13 cellular contexts compared by ENCODE assay signal in genomic region chr15:62503451-62503850, GRCh38.
DNase-seq lines count a peak whose midpoint lies in the region; ATAC-seq and TF ChIP-seq lines count a peak whose summit lies in the region.
"Had no signal": no experiment of that assay in that cellular context is flagged by ENCODE, and none has a peak within 500 bp of the region (broad histone marks: within the 10 kb centered on the region; RNA-seq: fewer than 3 reads in every experiment).

No MANE protein-coding gene starts in this region.

- H2AFZ ChIP-seq in hepatocyte: no peak overlapping the region

- H3K4me2 ChIP-seq in hepatocyte: no peak overlapping the region

- H3K36me3 Mint-ChIP-seq in WTC11: no peaks in the 10 kb centered on the region
- no peaks in the 10 kb centered on the region for H3K36me3 Mint-ChIP-seq in CD4-positive, alpha-beta memory T cell

- peak overlapping the region; percentile 57 for H3K27ac ChIP-seq in hepatocyte
- no peak overlapping the region for H3K27ac ChIP-seq in CD4-positive, alpha-beta memory T cell (ENCODE audit: low read depth, low read length)

- H3K79me2 ChIP-seq in hepatocyte: peaks cover 35% of the 10 kb centered on the region

- CTCF ChIA-PET in WTC11 (lab: Charles Lee): no interaction called here
- CTCF ChIA-PET in CD4-positive, alpha-beta memory T cell (lab: Charles Lee; ENCODE audit: partially characterized antibody): no interaction called here

- H3K27me3 ChIP-seq in hepatocyte: no peaks in the 10 kb centered on the region
- H3K27me3 ChIP-seq in CD4-positive, alpha-beta memory T cell (ENCODE audit: insufficient read depth, low read length): no peaks in the 10 kb centered on the region

- POLR2A ChIA-PET in WTC11 (lab: Charles Lee): no interaction called here
- POLR2A ChIA-PET in CD4-positive, alpha-beta memory T cell (lab: Charles Lee; ENCODE audit: partially characterized antibody): no interaction called here

- no peaks in the 10 kb centered on the region for H3K9me2 ChIP-seq in hepatocyte (replicated peaks; ENCODE audit: insufficient read depth)

- H3K9me3 Mint-ChIP-seq in WTC11: no peaks in the 10 kb centered on the region
- H3K9me3 Mint-ChIP-seq in CD4-positive, alpha-beta memory T cell: no peaks in the 10 kb centered on the region
- H3K9me3 Mint-ChIP-seq: activated B cell treated with CpG ODN at 0.5 μM for 24 hours; activated T-cell treated with anti-CD3 and anti-CD28 coated beads, Interleukin-2, amount 50 U/mL, for 4 hours; central memory CD8-positive, alpha-beta T cell had no signal

- H3K27ac Mint-ChIP-seq in WTC11: peak overlapping the region; percentile 18; the same call in 1 of the 2 replicates
- H3K27ac Mint-ChIP-seq in CD4-positive, alpha-beta memory T cell: no peak overlapping the region
- H3K27ac Mint-ChIP-seq: activated B cell treated with CpG ODN at 0.5 μM for 24 hours had no signal

- no peaks in the 10 kb centered on the region for H3K9me3 ChIP-seq in hepatocyte (ENCODE audit: low read depth)
- no peaks in the 10 kb centered on the region for H3K9me3 ChIP-seq in CD4-positive, alpha-beta memory T cell (ENCODE audit: control insufficient read depth in 1 of 2, low read length in 2 of 2)

- H4K20me1 ChIP-seq in hepatocyte (ENCODE audit: insufficient read depth, poor library complexity, severe bottlenecking): no peaks in the 10 kb centered on the region

- DNase-seq in A172 (ENCODE audit: low spot score): peak; percentile 15
- peak; percentile 61 for DNase-seq in GM04504 (ENCODE audit: low read depth)
- no peak for DNase-seq in WTC11 (ENCODE audit: low spot score)
- DNase-seq in hepatocyte (ENCODE audit: low spot score): peak; percentile 42
- no peak for DNase-seq in CD4-positive, alpha-beta memory T cell
- DNase-seq: activated B cell treated with CpG ODN at 0.5 μM for 24 hours; activated T-cell treated with anti-CD3 and anti-CD28 coated beads, Interleukin-2, amount 50 U/mL, for 4 hours; AML-193; NCI-H1417 treated with DMSO at 0.1 percent for 48 hours had no signal

- H3K4me1 ChIP-seq in hepatocyte (ENCODE audit: insufficient read depth): peaks cover 40% of the 10 kb centered on the region
- H3K4me1 ChIP-seq in CD4-positive, alpha-beta memory T cell (ENCODE audit: insufficient read depth, low read length): no peaks in the 10 kb centered on the region

- TF ChIP-seq CTCF in WTC11 (IDR thresholded peaks at IDR 0.05) (no peak), hepatocyte (IDR thresholded peaks at IDR 0.05; ENCODE audit: poor library complexity) (no peak)

- H3K4me3 Mint-ChIP-seq in WTC11: no peak overlapping the region
- H3K4me3 Mint-ChIP-seq in CD4-positive, alpha-beta memory T cell: no peak overlapping the region
- H3K4me3 Mint-ChIP-seq: activated B cell treated with CpG ODN at 0.5 μM for 24 hours; activated T-cell treated with anti-CD3 and anti-CD28 coated beads, Interleukin-2, amount 50 U/mL, for 4 hours; central memory CD8-positive, alpha-beta T cell had no signal

- no peaks in the 10 kb centered on the region for H3K36me3 ChIP-seq in hepatocyte (replicated peaks; ENCODE audit: insufficient read depth, low read depth)
- no peaks in the 10 kb centered on the region for H3K36me3 ChIP-seq in CD4-positive, alpha-beta memory T cell (ENCODE audit: insufficient read depth, low read length)

- H3K27me3 Mint-ChIP-seq in WTC11 (ENCODE audit: low read depth): no peaks in the 10 kb centered on the region
- H3K27me3 Mint-ChIP-seq in CD4-positive, alpha-beta memory T cell: peaks cover 5 to 9% of the 10 kb centered on the region in 2 donors

- peaks cover 39% of the 10 kb centered on the region for H3K4me1 Mint-ChIP-seq in WTC11
- H3K4me1 Mint-ChIP-seq in CD4-positive, alpha-beta memory T cell: no peaks in the 10 kb centered on the region
- H3K4me1 Mint-ChIP-seq: activated B cell treated with CpG ODN at 0.5 μM for 24 hours; central memory CD8-positive, alpha-beta T cell had no signal

- H3K4me3 ChIP-seq in hepatocyte: no peak overlapping the region
- no peak overlapping the region for H3K4me3 ChIP-seq in CD4-positive, alpha-beta memory T cell (ENCODE audit: low read length in 2 of 2)

- intact Hi-C loops in CD4-positive, alpha-beta memory T cell (cut with micrococcal nuclease): no loop called here

- ATAC-seq in WTC11: no peak
- no peak for ATAC-seq in GM19397 (IDR thresholded peaks at IDR 0.05; ENCODE audit: unreplicated experiment)
- ATAC-seq in HG03139 (IDR thresholded peaks at IDR 0.05; ENCODE audit: unreplicated experiment): no peak
- no peak for ATAC-seq in GM21423 (IDR thresholded peaks at IDR 0.05; ENCODE audit: unreplicated experiment)
- ATAC-seq: activated T-cell treated with anti-CD3 and anti-CD28 coated beads, Interleukin-2, amount 50 U/mL, for 4 hours had no signal

- 47% methylated on average over 1 of the region's 1 CpG for WGBS in hepatocyte (ENCODE audit: low lambda C conversion rate, missing lambda C conversion rate)

TF ChIP-seq in WTC11, 78 proteins besides CTCF, POLR2A, EP300 and RAD21:
- TF ChIP-seq CDX4 (CRISPR knock-in tag; IDR thresholded peaks at IDR 0.05; ENCODE audit: borderline replicate concordance): no peak
- no peak for TF ChIP-seq SOX15 (CRISPR knock-in tag; IDR thresholded peaks at IDR 0.05)
- TF ChIP-seq, protein P1, sequence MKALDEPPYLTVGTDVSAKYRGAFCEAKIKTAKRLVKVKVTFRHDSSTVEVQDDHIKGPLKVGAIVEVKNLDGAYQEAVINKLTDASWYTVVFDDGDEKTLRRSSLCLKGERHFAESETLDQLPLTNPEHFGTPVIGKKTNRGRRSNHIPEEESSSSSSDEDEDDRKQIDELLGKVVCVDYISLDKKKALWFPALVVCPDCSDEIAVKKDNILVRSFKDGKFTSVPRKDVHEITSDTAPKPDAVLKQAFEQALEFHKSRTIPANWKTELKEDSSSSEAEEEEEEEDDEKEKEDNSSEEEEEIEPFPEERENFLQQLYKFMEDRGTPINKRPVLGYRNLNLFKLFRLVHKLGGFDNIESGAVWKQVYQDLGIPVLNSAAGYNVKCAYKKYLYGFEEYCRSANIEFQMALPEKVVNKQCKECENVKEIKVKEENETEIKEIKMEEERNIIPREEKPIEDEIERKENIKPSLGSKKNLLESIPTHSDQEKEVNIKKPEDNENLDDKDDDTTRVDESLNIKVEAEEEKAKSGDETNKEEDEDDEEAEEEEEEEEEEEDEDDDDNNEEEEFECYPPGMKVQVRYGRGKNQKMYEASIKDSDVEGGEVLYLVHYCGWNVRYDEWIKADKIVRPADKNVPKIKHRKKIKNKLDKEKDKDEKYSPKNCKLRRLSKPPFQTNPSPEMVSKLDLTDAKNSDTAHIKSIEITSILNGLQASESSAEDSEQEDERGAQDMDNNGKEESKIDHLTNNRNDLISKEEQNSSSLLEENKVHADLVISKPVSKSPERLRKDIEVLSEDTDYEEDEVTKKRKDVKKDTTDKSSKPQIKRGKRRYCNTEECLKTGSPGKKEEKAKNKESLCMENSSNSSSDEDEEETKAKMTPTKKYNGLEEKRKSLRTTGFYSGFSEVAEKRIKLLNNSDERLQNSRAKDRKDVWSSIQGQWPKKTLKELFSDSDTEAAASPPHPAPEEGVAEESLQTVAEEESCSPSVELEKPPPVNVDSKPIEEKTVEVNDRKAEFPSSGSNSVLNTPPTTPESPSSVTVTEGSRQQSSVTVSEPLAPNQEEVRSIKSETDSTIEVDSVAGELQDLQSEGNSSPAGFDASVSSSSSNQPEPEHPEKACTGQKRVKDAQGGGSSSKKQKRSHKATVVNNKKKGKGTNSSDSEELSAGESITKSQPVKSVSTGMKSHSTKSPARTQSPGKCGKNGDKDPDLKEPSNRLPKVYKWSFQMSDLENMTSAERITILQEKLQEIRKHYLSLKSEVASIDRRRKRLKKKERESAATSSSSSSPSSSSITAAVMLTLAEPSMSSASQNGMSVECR (CRISPR knock-in tag; IDR thresholded peaks at IDR 0.05; ENCODE audit: borderline replicate concordance): no peak
- TF ChIP-seq EMX1 (CRISPR knock-in tag; IDR thresholded peaks at IDR 0.05): no peak
- TF ChIP-seq OVOL2 (CRISPR knock-in tag; IDR thresholded peaks at IDR 0.05; ENCODE audit: borderline replicate concordance): no peak
- TF ChIP-seq ESRRA (CRISPR knock-in tag; IDR thresholded peaks at IDR 0.05; ENCODE audit: borderline replicate concordance): no peak
- no peak for TF ChIP-seq ZNF416 (CRISPR knock-in tag; IDR thresholded peaks at IDR 0.05)
- no peak for TF ChIP-seq JUN (CRISPR knock-in tag; IDR thresholded peaks at IDR 0.05)
TF ChIP-seq in WTC11: peak in this region for 0.

Comparison
In these comparisons a context has a peak if more than half of its experiments do, and no peak if none do; other contexts are left out.
1. DNase-seq: peak in A172 (single experiment), GM04504 (single experiment) and hepatocyte (single experiment); none in WTC11 (single experiment) and CD4-positive, alpha-beta memory T cell (0 of 5).